ENCODE assay signal across 17 cellular contexts in the genomic region with DNA sequence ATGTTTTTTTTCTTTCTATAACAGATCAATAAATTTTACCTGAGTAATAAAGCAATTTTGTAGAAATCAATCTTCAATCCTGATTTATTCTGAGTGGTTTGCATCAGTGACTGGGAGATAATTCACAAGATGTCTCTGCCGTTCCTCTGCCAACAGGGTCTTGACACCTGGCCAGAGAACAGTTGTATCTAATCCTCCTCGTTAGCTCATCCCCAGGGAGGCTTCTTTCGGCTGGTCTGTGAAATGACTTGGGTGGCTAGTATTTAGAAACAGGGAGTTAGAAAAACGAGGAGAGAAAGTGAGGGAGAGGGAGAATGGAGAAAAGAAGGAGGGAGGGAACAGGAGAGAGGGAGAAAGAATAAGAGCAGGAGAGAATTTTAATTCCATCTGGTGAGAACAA.
DNase-seq lines count a peak whose midpoint lies in the region; ATAC-seq lines count a peak whose summit lies in the region.
"Had no signal": no experiment of that assay in that cellular context is flagged by ENCODE, and none has a peak within 500 bp of the region (broad histone marks: within the 10 kb centered on the region; RNA-seq: fewer than 3 reads in every experiment).

No MANE protein-coding gene starts in this region.

- peak; percentile 7 for DNase-seq in NCI-H2029 treated with DMSO at 0.1 percent for 48 hours (lab: John Stamatoyannopoulos, UW)
- no peak for DNase-seq in NCI-H2029 (lab: John Stamatoyannopoulos, UW)
- DNase-seq in NCI-H1436 treated with DMSO at 0.1 percent for 48 hours (lab: John Stamatoyannopoulos, UW), result peak; percentile 90
- peak; percentile 98 for DNase-seq in NCI-H69 (lab: John Stamatoyannopoulos, UW)
- peak; percentile 22 for DNase-seq in myocyte (ENCODE audit: low read depth)
- DNase-seq in HPDE6-E6E7 (ENCODE audit: extremely low spot score), result no peak
- DNase-seq: activated CD4-positive, alpha-beta T cell treated with anti-CD3 and anti-CD28 coated beads for 1 hour; activated T-cell treated with anti-CD3 and anti-CD28 coated beads, Interleukin-2, amount 50 U/mL, for 72 hours; C1 segment of cervical spinal cord; effector memory CD8-positive, alpha-beta T cell; GF-D8; H7; left ventricle myocardium inferior; NK-92 treated with Interleukin-12 subunit alpha and Interleukin-12 subunit beta, amount 100 ng/mL, for 24 hours had no signal

- ATAC-seq in HG02588 (IDR thresholded peaks at IDR 0.05; ENCODE audit: unreplicated experiment) (no peak), HG02759 (IDR thresholded peaks at IDR 0.05; ENCODE audit: unreplicated experiment) (no peak)
- ATAC-seq: activated naive CD4-positive, alpha-beta T cell treated with anti-CD3 and anti-CD28 coated beads, Interleukin-2, amount 50 U/mL, for 72 hours; activated T-cell treated with anti-CD3 and anti-CD28 coated beads, Interleukin-2, amount 50 U/mL, for 72 hours; effector memory CD8-positive, alpha-beta T cell had no signal

Comparison
In these comparisons a context has a peak if more than half of its experiments do, and no peak if none do; other contexts are left out.
1. DNase-seq: peak in NCI-H2029 treated with DMSO at 0.1 percent for 48 hours (single experiment), NCI-H1436 treated with DMSO at 0.1 percent for 48 hours (single experiment), NCI-H69 (single experiment) and myocyte (single experiment); none in NCI-H2029 (single experiment) and HPDE6-E6E7 (single experiment).